ENCODE assay signal across 32 cellular contexts in genomic region chr6:2552648-2553154, GRCh38.
"Had no signal": no experiment of that assay in that cellular context is flagged by ENCODE, and none has a peak within 500 bp of the region (broad histone marks: within the 10 kb centered on the region; RNA-seq: fewer than 3 reads in every experiment).

No MANE protein-coding gene starts in this region.

- H3K27ac Mint-ChIP-seq: activated CD4-positive, alpha-beta memory T cell treated with anti-CD3 and anti-CD28 coated beads, Interleukin-2, amount 10 ng/mL, durations not matched to agents 7 days and 5 days; activated CD4-positive, alpha-beta T cell treated with anti-CD3 and anti-CD28 coated beads, Interleukin-2, amount 10 ng/mL, durations not matched to agents 7 days and 5 days; activated naive CD4-positive, alpha-beta T cell treated with anti-CD3 and anti-CD28 coated beads, Interleukin-2, amount 10 ng/mL, durations not matched to agents 7 days and 5 days; activated naive CD4-positive, alpha-beta T cell treated with anti-CD3 and anti-CD28 coated beads, Interleukin-2, amount 50 U/mL, for 72 hours; activated naive CD8-positive, alpha-beta T cell treated with anti-CD3 and anti-CD28 coated beads, Interleukin-2, amount 10 ng/mL, durations not matched to agents 7 days and 5 days; activated T-cell treated with anti-CD3 and anti-CD28 coated beads, Interleukin-2, amount 50 U/mL, for 24 hours; activated T-cell treated with anti-CD3 and anti-CD28 coated beads, Interleukin-2, amount 50 U/mL, for 72 hours; brain; effector memory CD8-positive, alpha-beta T cell; T-helper 17 cell; WTC11 had no signal

- H3K27me3 ChIP-seq: ascending aorta, breast epithelium, cardiac muscle cell, esophagus squamous epithelium, gastroesophageal sphincter had no signal

- H3K4me3 Mint-ChIP-seq: activated CD4-positive, alpha-beta memory T cell treated with anti-CD3 and anti-CD28 coated beads, Interleukin-2, amount 10 ng/mL, durations not matched to agents 7 days and 5 days; activated CD4-positive, alpha-beta T cell treated with anti-CD3 and anti-CD28 coated beads, Interleukin-2, amount 10 ng/mL, durations not matched to agents 7 days and 5 days; activated naive CD4-positive, alpha-beta T cell treated with anti-CD3 and anti-CD28 coated beads, Interleukin-2, amount 10 ng/mL, durations not matched to agents 7 days and 5 days; activated naive CD8-positive, alpha-beta T cell treated with anti-CD3 and anti-CD28 coated beads, Interleukin-2, amount 10 ng/mL, durations not matched to agents 7 days and 5 days; activated T-cell treated with anti-CD3 and anti-CD28 coated beads, Interleukin-2, amount 50 U/mL, for 24 hours; activated T-cell treated with anti-CD3 and anti-CD28 coated beads, Interleukin-2, amount 50 U/mL, for 72 hours; brain; effector memory CD8-positive, alpha-beta T cell; T-helper 17 cell; WTC11 had no signal

- H3K4me1 Mint-ChIP-seq: activated CD4-positive, alpha-beta memory T cell treated with anti-CD3 and anti-CD28 coated beads, Interleukin-2, amount 10 ng/mL, durations not matched to agents 7 days and 5 days; activated naive CD4-positive, alpha-beta T cell treated with anti-CD3 and anti-CD28 coated beads, Interleukin-2, amount 10 ng/mL, durations not matched to agents 7 days and 5 days; WTC11 had no signal

- H3K4me1 ChIP-seq: ascending aorta, breast epithelium, gastroesophageal sphincter had no signal

- H3K9me3 ChIP-seq: ascending aorta, breast epithelium, esophagus squamous epithelium, gastroesophageal sphincter had no signal

- H3K4me3 ChIP-seq: ascending aorta, breast epithelium, cardiac muscle cell, coronary artery, esophagus squamous epithelium, gastroesophageal sphincter had no signal

- ATAC-seq: activated naive CD4-positive, alpha-beta T cell treated with anti-CD3 and anti-CD28 coated beads, Interleukin-2, amount 50 U/mL, for 72 hours; activated T-cell treated with anti-CD3 and anti-CD28 coated beads, Interleukin-2, amount 50 U/mL, for 72 hours; effector memory CD8-positive, alpha-beta T cell; gastroesophageal sphincter; T-helper 17 cell; WTC11 had no signal

- H3K36me3 Mint-ChIP-seq: activated naive CD4-positive, alpha-beta T cell treated with anti-CD3 and anti-CD28 coated beads, Interleukin-2, amount 10 ng/mL, durations not matched to agents 7 days and 5 days; activated naive CD8-positive, alpha-beta T cell treated with anti-CD3 and anti-CD28 coated beads, Interleukin-2, amount 10 ng/mL, durations not matched to agents 7 days and 5 days; brain had no signal

- H3K27ac ChIP-seq: ascending aorta, breast epithelium, cardiac muscle cell, coronary artery, esophagus squamous epithelium, gastroesophageal sphincter, VCaP had no signal

- DNase-seq: activated CD4-positive, alpha-beta memory T cell treated with anti-CD3 and anti-CD28 coated beads, Interleukin-2, amount 10 ng/mL, durations not matched to agents 7 days and 5 days; activated CD4-positive, alpha-beta T cell treated with anti-CD3 and anti-CD28 coated beads for 1 hour; activated CD4-positive, alpha-beta T cell treated with anti-CD3 and anti-CD28 coated beads for 4 hours; activated CD4-positive, alpha-beta T cell treated with anti-CD3 and anti-CD28 coated beads, Interleukin-2, amount 10 ng/mL, durations not matched to agents 7 days and 5 days; activated CD4-positive, alpha-beta T cell treated with anti-CD3 and anti-CD28 coated beads, Interleukin-2, amount 50 U/mL, for 4 hours; activated CD8-positive, alpha-beta memory T cell treated with anti-CD3 and anti-CD28 coated beads, Interleukin-2, amount 50 U/mL, for 48 hours; activated gamma-delta T cell; activated naive CD4-positive, alpha-beta T cell; activated naive CD4-positive, alpha-beta T cell treated with anti-CD3 and anti-CD28 coated beads, Interleukin-2, amount 10 ng/mL, durations not matched to agents 7 days and 5 days; activated naive CD8-positive, alpha-beta T cell treated with anti-CD3 and anti-CD28 coated beads, Interleukin-2, amount 10 ng/mL, durations not matched to agents 7 days and 5 days; activated T-cell treated with anti-CD3 and anti-CD28 coated beads for 4 hours; activated T-cell treated with anti-CD3 and anti-CD28 coated beads, Interleukin-2, amount 50 U/mL, for 24 hours; activated T-cell treated with anti-CD3 and anti-CD28 coated beads, Interleukin-2, amount 50 U/mL, for 72 hours; central memory CD4-positive, alpha-beta T cell; cerebellar nuclear complex; dermis blood vessel endothelial cell; effector CD4-positive, alpha-beta T cell; effector memory CD8-positive, alpha-beta T cell; erythroblast; esophagus squamous epithelium; foreskin melanocyte; T-helper 1 cell; T-helper 17 cell had no signal

- H3K9me3 Mint-ChIP-seq: activated CD4-positive, alpha-beta memory T cell treated with anti-CD3 and anti-CD28 coated beads, Interleukin-2, amount 10 ng/mL, durations not matched to agents 7 days and 5 days; activated naive CD4-positive, alpha-beta T cell treated with anti-CD3 and anti-CD28 coated beads, Interleukin-2, amount 50 U/mL, for 72 hours; activated T-cell treated with anti-CD3 and anti-CD28 coated beads, Interleukin-2, amount 50 U/mL, for 24 hours; activated T-cell treated with anti-CD3 and anti-CD28 coated beads, Interleukin-2, amount 50 U/mL, for 72 hours; effector memory CD8-positive, alpha-beta T cell had no signal

- H3K36me3 ChIP-seq: ascending aorta, breast epithelium, cardiac muscle cell, esophagus squamous epithelium, gastroesophageal sphincter had no signal
